In genomic region chr14:90757452-90757851, GRCh38 we compare ENCODE assay signal across 8 cellular contexts. TPM values are rescaled to one million over a fixed set of nuclear protein-coding genes. Genes with fewer than 3 reads are reported as not detected.
DNase-seq lines count a peak whose midpoint lies in the region; ATAC-seq lines count a peak whose summit lies in the region.

No MANE protein-coding gene starts in this region.

- H3K4me1 ChIP-seq in skeletal muscle satellite cell (ENCODE audit: control insufficient read depth, insufficient read depth, low read length): peaks cover 16% of the 10 kb centered on the region

- peaks cover 10% of the 10 kb centered on the region for H3K4me1 Mint-ChIP-seq in T-helper 17 cell

- no peak overlapping the region for H3K9ac ChIP-seq in skeletal muscle satellite cell (ENCODE audit: low read depth, low read length)

- H3K9me3 ChIP-seq in T-helper 17 cell (ENCODE audit: control insufficient read depth, low read length, poor library complexity, severe bottlenecking) (no peaks in the 10 kb centered on the region), skeletal muscle satellite cell (replicated peaks; ENCODE audit: low read length) (no peaks in the 10 kb centered on the region)

- peak overlapping the region; percentile 76 for H3K4me2 ChIP-seq in skeletal muscle satellite cell (ENCODE audit: low read length)

- H3K4me3 ChIP-seq in skeletal muscle satellite cell (ENCODE audit: low read length): no peak overlapping the region

- ATAC-seq in T-helper 17 cell: no peak
- ATAC-seq in GM21723 (IDR thresholded peaks at IDR 0.05; ENCODE audit: unreplicated experiment): no peak

- no peaks in the 10 kb centered on the region for H3K36me3 ChIP-seq in skeletal muscle satellite cell (ENCODE audit: insufficient read depth, low read length)

- H3K27me3 Mint-ChIP-seq in T-helper 17 cell: no peaks in the 10 kb centered on the region

- peak overlapping the region; percentile 80 for H3K4me3 Mint-ChIP-seq in T-helper 17 cell

- peaks cover 2% of the 10 kb centered on the region for H3K36me3 Mint-ChIP-seq in T-helper 17 cell (ENCODE audit: low read depth)

- DNase-seq in DMS 273 (lab: John Stamatoyannopoulos, UW; ENCODE audit: unreplicated experiment) (peak; percentile 24), DMS 273 treated with DMSO at 0.1 percent for 48 hours (lab: John Stamatoyannopoulos, UW) (no peak), T-helper 17 cell (no peak), hippocampal formation (lab: John Stamatoyannopoulos, UW) (peak; percentile 73 to 77), NCI-H510A treated with DMSO at 0.1 percent for 48 hours (lab: John Stamatoyannopoulos, UW) (no peak), mucosa of gallbladder (ENCODE audit: low spot score) (no peak)

- H3K27me3 ChIP-seq in skeletal muscle satellite cell (ENCODE audit: control insufficient read depth, insufficient read depth, low read length): no peaks in the 10 kb centered on the region

- peak overlapping the region; percentile 16 for H3K27ac Mint-ChIP-seq in T-helper 17 cell

RNA-seq across cellular contexts. Expression of gene TTC7B, which starts 58.8 kb away (rescaled TPM):
- total RNA-seq in T-helper 17 cell: 10 to 100 TPM in 1 of 2 donors, 1 to 10 TPM in 1; 2.5 to 28.3 TPM
- 9.4 and 16.5 TPM in 2 replicates for total RNA-seq in skeletal muscle satellite cell (2012; rRNA removed)
- total RNA-seq in mucosa of gallbladder: 31.5 TPM

Comparison
In these comparisons a context has a peak if more than half of its experiments do, and no peak if none do; other contexts are left out.
1. DNase-seq: peak in DMS 273 (single experiment) and hippocampal formation (2 of 2); none in DMS 273 treated with DMSO at 0.1 percent for 48 hours (single experiment), T-helper 17 cell (0 of 3), NCI-H510A treated with DMSO at 0.1 percent for 48 hours (single experiment) and mucosa of gallbladder (single experiment).